Comparison of ENCODE assay signal across 1 cellular context in genomic region chr2:42141687-42142475, GRCh38.
TF ChIP-seq lines count a peak whose summit lies in the region.

No MANE protein-coding gene starts in this region.

TF ChIP-seq in K562, 482 proteins besides CTCF, POLR2A, EP300 and RAD21 (continued from another document and continues in another):
- TF ChIP-seq TFAP4 (CRISPR knock-in tag; IDR thresholded peaks at IDR 0.05; ENCODE audit: borderline replicate concordance) (no peak), ADNP (tag; IDR thresholded peaks at IDR 0.05) (no peak), UBTF (IDR thresholded peaks at IDR 0.05; ENCODE audit: borderline replicate concordance in 1 of 2, low read depth in 2 of 2, low read length in 2 of 2) (no peak), DEAF1 (CRISPR knock-in tag; IDR thresholded peaks at IDR 0.05) (no peak), HOXB6 (CRISPR knock-in tag; IDR thresholded peaks at IDR 0.05; ENCODE audit: borderline replicate concordance) (no peak), ATF1 (CRISPR knock-in tag; IDR thresholded peaks at IDR 0.05) (no peak), ATF1 (tag; IDR thresholded peaks at IDR 0.05) (no peak), BHLHE40 (IDR thresholded peaks at IDR 0.05; ENCODE audit: low read length) (no peak), EGR1 (conservative IDR thresholded peaks at IDR 0.05) (no peak), ZBTB2 (IDR thresholded peaks at IDR 0.05) (no peak; the same call in 1 of the 2 replicates), LEF1 (IDR thresholded peaks at IDR 0.05) (peak; percentile 20; the same call in 1 of the 2 replicates), VEZF1 (CRISPR knock-in tag; IDR thresholded peaks at IDR 0.05) (peak; percentile 31; the same call in 1 of the 2 replicates), HOMEZ (CRISPR knock-in tag; IDR thresholded peaks at IDR 0.05) (no peak), PHB2 (IDR thresholded peaks at IDR 0.05; ENCODE audit: low read depth) (no peak), RFX7 (CRISPR knock-in tag; IDR thresholded peaks at IDR 0.05) (no peak), ZNF75A (CRISPR knock-in tag; IDR thresholded peaks at IDR 0.05) (no peak), ZBTB5 (IDR thresholded peaks at IDR 0.05) (no peak), STAT5B (CRISPR knock-in tag; IDR thresholded peaks at IDR 0.05) (no peak), REST (CRISPR knock-in tag; IDR thresholded peaks at IDR 0.05; ENCODE audit: low read depth) (no peak), ZNF354B (CRISPR knock-in tag; IDR thresholded peaks at IDR 0.05) (no peak), ZNF561 (CRISPR knock-in tag; conservative IDR thresholded peaks at IDR 0.05) (no peak), NCOA1 (IDR thresholded peaks at IDR 0.05; ENCODE audit: low read depth) (no peak), ZNF41 (CRISPR knock-in tag; conservative IDR thresholded peaks at IDR 0.05) (no peak), ZNF316 (IDR thresholded peaks at IDR 0.05) (peak; percentile 98), PTTG1 (tag; IDR thresholded peaks at IDR 0.05; ENCODE audit: low read depth) (no peak), FIP1L1 (IDR thresholded peaks at IDR 0.05; ENCODE audit: low read depth, low read length, poor library complexity, severe bottlenecking) (no peak), RCOR1 (IDR thresholded peaks at IDR 0.05; ENCODE audit: borderline replicate concordance in 1 of 2, low read depth in 2 of 2, low read length in 2 of 2) (0 out of 4 replicates have a peak, but pooled peaks of 1 of the 2 experiments have one; percentile 11), FOXP1 (CRISPR knock-in tag; IDR thresholded peaks at IDR 0.05) (no peak), MBD2 (IDR thresholded peaks at IDR 0.05; ENCODE audit: borderline replicate concordance, low read depth) (no peak), ZMIZ1 (IDR thresholded peaks at IDR 0.05; ENCODE audit: low read depth in 2 of 2, low read length in 2 of 2) (no peak), ETS1 (conservative IDR thresholded peaks at IDR 0.05; ENCODE audit: control insufficient read depth, low read depth, low read length) (no peak), ZFPM2 (CRISPR knock-in tag; IDR thresholded peaks at IDR 0.05) (no peak), CHCHD3 (CRISPR knock-in tag; IDR thresholded peaks at IDR 0.05) (no peak), ZNF431 (CRISPR knock-in tag; IDR thresholded peaks at IDR 0.05) (no peak), ZNF263 (CRISPR knock-in tag; IDR thresholded peaks at IDR 0.05; ENCODE audit: borderline replicate concordance) (no peak), SMAD1 (IDR thresholded peaks at IDR 0.05; ENCODE audit: low read depth, low read length, partially characterized antibody) (no peak), RFX1 (IDR thresholded peaks at IDR 0.05) (no peak), ASH1L (IDR thresholded peaks at IDR 0.05; ENCODE audit: borderline replicate concordance, low read depth, partially characterized antibody) (no peak), ESRRB (CRISPR knock-in tag; IDR thresholded peaks at IDR 0.05; ENCODE audit: borderline replicate concordance) (no peak)
